In the genomic region with DNA sequence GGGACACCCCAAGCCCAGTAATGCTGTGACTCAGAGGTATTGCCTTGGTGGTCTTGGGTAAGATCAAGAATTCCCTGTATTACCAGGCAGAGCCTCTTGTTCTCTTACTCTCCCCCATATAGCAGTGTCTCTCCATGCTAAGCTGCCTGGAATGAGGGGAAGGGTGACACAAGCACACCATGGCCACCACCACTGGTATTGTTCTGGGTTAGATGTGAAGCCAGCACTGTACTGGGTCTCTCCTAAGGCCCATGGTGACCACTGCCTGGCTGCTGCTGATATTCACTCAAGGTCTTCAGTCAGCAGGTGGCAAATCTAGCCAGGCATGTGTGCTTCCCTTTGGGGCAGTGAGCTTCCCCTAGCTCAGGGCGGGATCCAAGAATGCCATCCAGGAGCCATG, we compare ENCODE assay signal across 22 cellular contexts. TPM values are rescaled to one million over a fixed set of nuclear protein-coding genes. Genes with fewer than 3 reads are reported as not detected.
DNase-seq lines count a peak whose midpoint lies in the region; ATAC-seq and TF ChIP-seq lines count a peak whose summit lies in the region.
"Had no signal": no experiment of that assay in that cellular context is flagged by ENCODE, and none has a peak within 500 bp of the region (broad histone marks: within the 10 kb centered on the region; RNA-seq: fewer than 3 reads in every experiment).

No MANE protein-coding gene starts in this region.

- H3K79me1 ChIP-seq in IMR-90 (ENCODE audit: low read depth in 1 of 2, low read length in 2 of 2), result no peaks in the 10 kb centered on the region

- H3K9ac ChIP-seq in IMR-90 (ENCODE audit: low read depth, low read length) (no peak overlapping the region), skeletal muscle tissue (ENCODE audit: low read depth in 1 of 3, low read length in 3 of 3) (no peak overlapping the region)
- H3K9ac ChIP-seq: BLaER1 had no signal

- no peak overlapping the region for H3K4me3 ChIP-seq in IMR-90 (ENCODE audit: insufficient read depth, low read depth, low read length)
- no peak overlapping the region for H3K4me3 ChIP-seq in psoas muscle
- H3K4me3 ChIP-seq in skeletal muscle tissue (ENCODE audit: low read length in 3 of 3), result no peak overlapping the region
- H3K4me3 ChIP-seq: BLaER1 had no signal

- no peaks in the 10 kb centered on the region for H3K9me3 ChIP-seq in IMR-90 (ENCODE audit: control insufficient read depth, insufficient read depth, low read length)
- no peaks in the 10 kb centered on the region for H3K9me3 ChIP-seq in psoas muscle
- H3K9me3 ChIP-seq in skeletal muscle tissue (ENCODE audit: control insufficient read depth in 3 of 3, low read length in 3 of 3), result no peaks in the 10 kb centered on the region
- H3K9me3 ChIP-seq: BE2C, BLaER1 had no signal

- H2AFZ ChIP-seq in IMR-90 (replicated peaks; ENCODE audit: low read length, poor library complexity), result no peak overlapping the region

- no peak overlapping the region for H2BK20ac ChIP-seq in IMR-90 (ENCODE audit: low read depth, low read length)

- no peak overlapping the region for H3K18ac ChIP-seq in IMR-90 (ENCODE audit: low read depth, low read length)

- BruUV-seq in IMR-90 (replicated peaks; lab: Mats Ljungman, UMichigan), result no TSS peak

- intact Hi-C loops in IMR-90 (cut with micrococcal nuclease) (no loop called here), psoas muscle (cut with DNase I) (no loop called here)

- peak overlapping the region; percentile 13 for H2AK9ac ChIP-seq in IMR-90 (replicated peaks; ENCODE audit: low read depth, low read length, poor library complexity)

- TF ChIP-seq CTCF in IMR-90 (conservative IDR thresholded peaks at IDR 0.05; ENCODE audit: low read depth, low read length) (no peak), psoas muscle (IDR thresholded peaks at IDR 0.05) (no peak)

- H3K4ac ChIP-seq in IMR-90 (ENCODE audit: low read depth, low read length), result no peak overlapping the region

- no peak overlapping the region for H3K23ac ChIP-seq in IMR-90 (ENCODE audit: low read depth, low read length)

- no peak overlapping the region for H2BK5ac ChIP-seq in IMR-90 (ENCODE audit: low read depth, low read length, poor library complexity, severe bottlenecking)

- no peak for TF ChIP-seq POLR2A in IMR-90 (IDR thresholded peaks at IDR 0.05; ENCODE audit: low read depth, low read length)

- in situ Hi-C loops in IMR-90 (cut with MboI; ENCODE audit: low sequenced_read_pairs), result no loop called here

- H2AK5ac ChIP-seq in IMR-90 (ENCODE audit: low read depth, low read length), result no peak overlapping the region

- no peaks in the 10 kb centered on the region; the same call in 1 of the 2 replicates for H3K9me1 ChIP-seq in IMR-90 (ENCODE audit: insufficient read depth, low read length)

- ATAC-seq in IMR-90 (ENCODE audit: low read depth), result no peak
- ATAC-seq in psoas muscle, result peak in 3 of 4 donors; percentile 22 to 62 (median 24)
- no peak for ATAC-seq in GM18498 (IDR thresholded peaks at IDR 0.05; ENCODE audit: unreplicated experiment)

- dilution Hi-C loops in IMR-90 (cut with HindIII; ENCODE audit: low sequenced_read_pairs, unreplicated experiment), result no loop called here

- POLR2A ChIA-PET in IMR-90 (lab: Charles Lee; ENCODE audit: unreplicated experiment), result no interaction called here

- CTCF ChIA-PET in IMR-90 (lab: Yijun Ruan, JAX), result no interaction called here

- H3K27ac ChIP-seq in IMR-90 (ENCODE audit: insufficient read depth, low read length) (no peak overlapping the region), psoas muscle (peak overlapping the region; percentile 48), skeletal muscle tissue (ENCODE audit: low read depth, low read length) (peak overlapping the region; percentile 2)
- H3K27ac ChIP-seq: BLaER1 had no signal

- H3K4me2 ChIP-seq in IMR-90 (ENCODE audit: low read depth, low read length), result no peak overlapping the region
- H3K4me2 ChIP-seq: BLaER1 had no signal

- no peak overlapping the region for H4K91ac ChIP-seq in IMR-90 (ENCODE audit: insufficient read depth, low read depth, low read length)

- H4K5ac ChIP-seq in IMR-90 (ENCODE audit: low read depth, low read length), result no peak overlapping the region

- H3K27me3 ChIP-seq in IMR-90 (ENCODE audit: control insufficient read depth, insufficient read depth, low read length) (no peaks in the 10 kb centered on the region), psoas muscle (ENCODE audit: insufficient read depth in 3 of 3, low read length in 2 of 3) (no peaks in the 10 kb centered on the region), skeletal muscle tissue (ENCODE audit: control insufficient read depth in 3 of 3, insufficient read depth in 3 of 3, low read length in 3 of 3) (no peaks in the 10 kb centered on the region)
- H3K27me3 ChIP-seq: BE2C, BLaER1 had no signal

- no peak for DNase-seq in IMR-90
- DNase-seq in myocyte (ENCODE audit: low read depth), result peak; percentile 30
- DNase-seq in psoas muscle, result no peak
- DNase-seq in DMS53 treated with DMSO at 0.1 percent for 48 hours (lab: John Stamatoyannopoulos, UW; ENCODE audit: unreplicated experiment), result no peak
- DNase-seq in GOT3 (lab: John Stamatoyannopoulos, UW), result no peak
- no peak for DNase-seq in stimulated activated CD4-positive, alpha-beta T cell treated with anti-CD3 and anti-CD28 coated beads, Interleukin-1b, Interleukin-23, amount 100 ng/mL, for 48 hours
- DNase-seq: 8988T; ACHN; BE2C; C1 segment of cervical spinal cord; CD4-positive, alpha-beta memory T cell; CD4-positive, CD25-positive, alpha-beta regulatory T cell; CD8-positive, alpha-beta memory T cell; COR-L47; DMS 273 treated with DMSO at 0.1 percent for 48 hours; DMS153; DMS53; DMS79 treated with DMSO at 0.1 percent for 48 hours; GF-D8 had no signal

- H2BK120ac ChIP-seq in IMR-90 (ENCODE audit: low read depth, low read length), result no peak overlapping the region

- H3K4me1 ChIP-seq in IMR-90 (ENCODE audit: control insufficient read depth, insufficient read depth, low read length) (peaks cover 2% of the 10 kb centered on the region; the same call in 1 of the 2 replicates), psoas muscle (peaks cover 23% of the 10 kb centered on the region), skeletal muscle tissue (ENCODE audit: control insufficient read depth in 3 of 3, insufficient read depth in 3 of 3, low read length in 3 of 3) (peaks cover 14 to 20% (median 15%) of the 10 kb centered on the region in 3 donors)
- H3K4me1 ChIP-seq: BE2C, BLaER1 had no signal

- H2BK15ac ChIP-seq in IMR-90 (ENCODE audit: low read depth, low read length), result no peak overlapping the region

- no peak overlapping the region for H3K56ac ChIP-seq in IMR-90 (ENCODE audit: extremely low read depth, insufficient read depth, low read length)

- no peaks in the 10 kb centered on the region for H4K20me1 ChIP-seq in IMR-90 (ENCODE audit: insufficient read depth, low read length)
- H4K20me1 ChIP-seq: BLaER1 had no signal

- no peak overlapping the region for H4K8ac ChIP-seq in IMR-90 (ENCODE audit: low read depth in 2 of 2, low read length in 2 of 2)

- WGBS in IMR-90 (ENCODE audit: extremely low coverage in 2 of 2, insufficient read length in 1 of 2), 2 experiments, result 86% methylated on average over 1 of the region's 1 CpG; no CpG with 5 or more reads in 1 of the 2 experiments
- WGBS in psoas muscle, 3 donors, result 50 to 77% (median 75%) methylated on average over 1 of the region's 1 CpG

- no peak overlapping the region for H3K14ac ChIP-seq in IMR-90 (replicated peaks; ENCODE audit: low read depth, low read length)

- TF ChIP-seq RAD21 in IMR-90 (IDR thresholded peaks at IDR 0.05; ENCODE audit: low read length), result no peak

- H3K36me3 ChIP-seq in IMR-90 (ENCODE audit: control insufficient read depth, insufficient read depth, low read length), result peaks cover 7% of the 10 kb centered on the region; the same call in 1 of the 2 replicates
- H3K36me3 ChIP-seq in psoas muscle (ENCODE audit: insufficient read depth in 1 of 2, low read depth in 1 of 2), result peaks cover 0 to 25% of the 10 kb centered on the region in 2 donors
- peaks cover 9 to 20% (median 16%) of the 10 kb centered on the region in 3 donors for H3K36me3 ChIP-seq in skeletal muscle tissue (ENCODE audit: control insufficient read depth in 3 of 3, insufficient read depth in 3 of 3, low read length in 3 of 3)

TF ChIP-seq in IMR-90, 13 proteins besides CTCF, POLR2A, EP300 and RAD21 (continues in another document):
- TF ChIP-seq SMC3 (IDR thresholded peaks at IDR 0.05; ENCODE audit: low read depth, low read length) (no peak), BHLHE40 (IDR thresholded peaks at IDR 0.05; ENCODE audit: low read depth, low read length) (no peak), RCOR1 (IDR thresholded peaks at IDR 0.05; ENCODE audit: insufficient replicate concordance, low read length) (no peak), MXI1 (IDR thresholded peaks at IDR 0.05; ENCODE audit: borderline replicate concordance, low read depth, low read length) (no peak), CEBPB (IDR thresholded peaks at IDR 0.05; ENCODE audit: low read depth, low read length) (no peak), MAFK (IDR thresholded peaks at IDR 0.05; ENCODE audit: low read depth, low read length) (no peak), MAZ (IDR thresholded peaks at IDR 0.05; ENCODE audit: borderline replicate concordance, low read depth, low read length) (no peak), FOS (IDR thresholded peaks at IDR 0.05; ENCODE audit: low read depth, low read length) (no peak), CHD1 (IDR thresholded peaks at IDR 0.05; ENCODE audit: low read depth, low read length) (no peak)

RNA-seq across cellular contexts. Expression of a gene that starts 36.5 kb away (rescaled TPM):
- total RNA-seq in IMR-90 (2012; rRNA removed) (12.7 and 24.2 TPM in 2 replicates), myocyte (33.1 and 38.6 TPM in 2 replicates), psoas muscle (10 to 100 TPM; 17.4 to 25.8 (median 23.1) TPM), skeletal muscle tissue (27.1 TPM)
- polyA plus RNA-seq in IMR-90 (2012; rRNA removed) (17.4 and 23.3 TPM in 2 replicates), psoas muscle (10 to 100 TPM; 31.8 to 71.8 (median 60.9) TPM)
- 5.1 and 9.3 TPM in 2 replicates for polyA plus RNA-seq in IMR-90 (2012; cell fraction: cytosol; rRNA removed)
- polyA plus RNA-seq in IMR-90 (2012; cell fraction: nucleus; rRNA removed; ENCODE audit: low replicate concordance), result 4.8 and 25.3 TPM in 2 replicates
- 32.2 TPM for polyA plus RNA-seq in myocyte (2012)

RNA-seq across cellular contexts. Expression of a gene that starts 37.7 kb away (rescaled TPM):
- total RNA-seq in IMR-90 (2012; rRNA removed) (7.5 and 7.8 TPM in 2 replicates), myocyte (70.6 and 90.2 TPM in 2 replicates), psoas muscle (10 to 100 TPM in 1 of 4 donors, 1 to 10 TPM in 3; 6.1 to 12.4 (median 7.7) TPM), skeletal muscle tissue (11.5 TPM)
- polyA plus RNA-seq in IMR-90 (2012; rRNA removed) (7.1 and 7.2 TPM in 2 replicates), psoas muscle (1 to 10 TPM; 3.9 to 5.7 (median 5.6) TPM)
- polyA plus RNA-seq in IMR-90 (2012; cell fraction: cytosol; rRNA removed), result 4.5 and 4.9 TPM in 2 replicates
- 9.4 and 11.8 TPM in 2 replicates for polyA plus RNA-seq in IMR-90 (2012; cell fraction: nucleus; rRNA removed; ENCODE audit: low replicate concordance)
- 53.0 TPM for polyA plus RNA-seq in myocyte (2012)

RNA-seq across cellular contexts. Expression of a gene that starts 59.5 kb away (rescaled TPM):
- 4.2 and 4.7 TPM in 2 replicates for total RNA-seq in IMR-90 (2012; rRNA removed)
- polyA plus RNA-seq in IMR-90 (2012; rRNA removed), result 3.0 and 3.1 TPM in 2 replicates
- 1.6 and 1.9 TPM in 2 replicates for polyA plus RNA-seq in IMR-90 (2012; cell fraction: cytosol; rRNA removed)
- polyA plus RNA-seq in IMR-90 (2012; cell fraction: nucleus; rRNA removed; ENCODE audit: low replicate concordance), result 1.9 and 3.6 TPM in 2 replicates
- 6.3 and 7.2 TPM in 2 replicates for total RNA-seq in myocyte
- 8.7 TPM for polyA plus RNA-seq in myocyte (2012)
- 10 to 100 TPM; 16.5 to 34.7 (median 20.8) TPM for total RNA-seq in psoas muscle
- polyA plus RNA-seq in psoas muscle, result 1 to 10 TPM; 4.2 to 9.6 (median 4.5) TPM
- total RNA-seq in skeletal muscle tissue, result 8.4 TPM

Comparison
In these comparisons a context has a peak if more than half of its experiments do, and no peak if none do; other contexts are left out.
1. ATAC-seq: peak in psoas muscle (3 of 4); none in IMR-90 (single experiment) and GM18498 (single experiment).